Comparison of ENCODE assay signal across 10 cellular contexts in the genomic region with DNA sequence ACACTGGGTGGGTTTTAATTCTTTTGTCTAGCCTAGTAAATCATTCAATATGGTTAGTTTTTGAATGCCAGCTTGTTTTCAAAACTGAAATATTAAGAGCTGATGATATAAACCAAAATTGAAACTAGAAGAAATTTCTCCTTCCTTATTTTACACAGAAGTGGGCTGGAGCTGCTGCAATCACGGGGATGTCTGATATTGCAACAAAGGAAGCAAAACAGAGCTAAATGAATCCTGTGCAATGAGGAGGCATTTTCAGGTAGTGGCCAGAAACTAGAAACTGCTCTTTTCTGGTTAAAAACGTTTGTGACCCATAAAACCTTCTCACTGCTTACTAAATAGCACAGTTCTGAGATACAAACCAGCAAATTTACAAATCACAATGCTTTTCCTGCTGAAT. TPM values are rescaled to one million over a fixed set of nuclear protein-coding genes. Genes with fewer than 3 reads are reported as not detected.
DNase-seq lines count a peak whose midpoint lies in the region; ATAC-seq and FAIRE-seq lines count a peak whose summit lies in the region.
"Had no signal": no experiment of that assay in that cellular context is flagged by ENCODE, and none has a peak within 500 bp of the region (broad histone marks: within the 10 kb centered on the region; RNA-seq: fewer than 3 reads in every experiment).

No MANE protein-coding gene starts in this region.

- intact Hi-C loops in right cardiac atrium (cut with DNase I): no loop called here

- H3K36me3 Mint-ChIP-seq in activated T-cell treated with anti-CD3 and anti-CD28 coated beads, Interleukin-2, amount 50 U/mL, for 72 hours (ENCODE audit: insufficient read depth in 2 of 2): peaks cover 0 to 2% of the 10 kb centered on the region in 2 donors
- no peaks in the 10 kb centered on the region for H3K36me3 Mint-ChIP-seq in activated T-cell treated with anti-CD3 and anti-CD28 coated beads, Interleukin-2, amount 50 U/mL, for 24 hours (ENCODE audit: low read depth)

- H3K27ac ChIP-seq in right cardiac atrium (ENCODE audit: low read length): no peak overlapping the region

- 29% methylated on average over 2 of the region's 2 CpGs for WGBS in right cardiac atrium

- H3K9me3 ChIP-seq in right cardiac atrium (ENCODE audit: control insufficient read depth, low read length): no peaks in the 10 kb centered on the region

- FAIRE-seq in urothelium cell line (lab: Jason Lieb, UNC): no peak
- FAIRE-seq: endometrium had no signal

- H3K4me3 ChIP-seq in right cardiac atrium (ENCODE audit: low read length): no peak overlapping the region

- H3K4me1 Mint-ChIP-seq in activated T-cell treated with anti-CD3 and anti-CD28 coated beads, Interleukin-2, amount 50 U/mL, for 72 hours (ENCODE audit: low read depth): no peaks in the 10 kb centered on the region
- no peaks in the 10 kb centered on the region for H3K4me1 Mint-ChIP-seq in activated T-cell treated with anti-CD3 and anti-CD28 coated beads, Interleukin-2, amount 50 U/mL, for 24 hours (ENCODE audit: low read depth)

- no peaks in the 10 kb centered on the region for H3K9me3 Mint-ChIP-seq in activated T-cell treated with anti-CD3 and anti-CD28 coated beads, Interleukin-2, amount 50 U/mL, for 72 hours
- H3K9me3 Mint-ChIP-seq in activated T-cell treated with anti-CD3 and anti-CD28 coated beads, Interleukin-2, amount 50 U/mL, for 24 hours: peaks cover 6% of the 10 kb centered on the region

- no peaks in the 10 kb centered on the region for H3K27me3 ChIP-seq in right cardiac atrium (ENCODE audit: control insufficient read depth, insufficient read depth)

- ATAC-seq in GM18858 (IDR thresholded peaks at IDR 0.05; ENCODE audit: unreplicated experiment) (peak; percentile 94), GM21786 (IDR thresholded peaks at IDR 0.05; ENCODE audit: unreplicated experiment) (peak; percentile 94), HG03469 (IDR thresholded peaks at IDR 0.05; ENCODE audit: unreplicated experiment) (peak; percentile 83), right cardiac atrium (no peak)
- no peak for ATAC-seq in activated T-cell treated with anti-CD3 and anti-CD28 coated beads, Interleukin-2, amount 50 U/mL, for 72 hours (replicated peaks in 1 of 2)

- H3K27me3 Mint-ChIP-seq in activated T-cell treated with anti-CD3 and anti-CD28 coated beads, Interleukin-2, amount 50 U/mL, for 72 hours (ENCODE audit: low read depth): no peaks in the 10 kb centered on the region
- H3K27me3 Mint-ChIP-seq in activated T-cell treated with anti-CD3 and anti-CD28 coated beads, Interleukin-2, amount 50 U/mL, for 24 hours: no peaks in the 10 kb centered on the region

- no peaks in the 10 kb centered on the region for H3K4me1 ChIP-seq in right cardiac atrium (ENCODE audit: control insufficient read depth, insufficient read depth, low read length)

- DNase-seq in right cardiac atrium: peak; percentile 12 to 40 (median 26)
- no peak for DNase-seq in NCI-H187 (lab: John Stamatoyannopoulos, UW)
- no peak for DNase-seq in activated T-cell treated with anti-CD3 and anti-CD28 coated beads, Interleukin-2, amount 50 U/mL, for 72 hours
- DNase-seq in urothelium cell line (ENCODE audit: low spot score): no peak
- DNase-seq in activated T-cell treated with anti-CD3 and anti-CD28 coated beads, Interleukin-2, amount 50 U/mL, for 24 hours: no peak
- DNase-seq: SHP77 treated with DMSO at 0.1 percent for 48 hours had no signal

- H3K4me3 Mint-ChIP-seq in activated T-cell treated with anti-CD3 and anti-CD28 coated beads, Interleukin-2, amount 50 U/mL, for 72 hours: no peak overlapping the region
- H3K4me3 Mint-ChIP-seq in activated T-cell treated with anti-CD3 and anti-CD28 coated beads, Interleukin-2, amount 50 U/mL, for 24 hours: no peak overlapping the region

- no peak overlapping the region for H3K27ac Mint-ChIP-seq in activated T-cell treated with anti-CD3 and anti-CD28 coated beads, Interleukin-2, amount 50 U/mL, for 72 hours
- H3K27ac Mint-ChIP-seq in activated T-cell treated with anti-CD3 and anti-CD28 coated beads, Interleukin-2, amount 50 U/mL, for 24 hours: no peak overlapping the region

RNA-seq across cellular contexts. Expression of gene LRRK2, which starts 16.1 kb away (rescaled TPM):
- total RNA-seq in right cardiac atrium: 10 to 100 TPM; 11.2 to 16.8 (median 12.1) TPM
- polyA plus RNA-seq in right cardiac atrium: 5.9 TPM
- total RNA-seq in activated T-cell treated with anti-CD3 and anti-CD28 coated beads, Interleukin-2, amount 50 U/mL, for 72 hours: not detected

Comparison
In these comparisons a context has a peak if more than half of its experiments do, and no peak if none do; other contexts are left out.
1. ATAC-seq: peak in GM18858 (single experiment), GM21786 (single experiment) and HG03469 (single experiment); none in right cardiac atrium (0 of 2) and activated T-cell treated with anti-CD3 and anti-CD28 coated beads, Interleukin-2, amount 50 U/mL, for 72 hours (0 of 2).
2. DNase-seq: peak in right cardiac atrium (3 of 3); none in NCI-H187 (0 of 2), activated T-cell treated with anti-CD3 and anti-CD28 coated beads, Interleukin-2, amount 50 U/mL, for 72 hours (0 of 2), urothelium cell line (single experiment) and activated T-cell treated with anti-CD3 and anti-CD28 coated beads, Interleukin-2, amount 50 U/mL, for 24 hours (single experiment).
3. RNA of gene LRRK2, which starts 16.1 kb away (total RNA-seq): 11.2 to 16.8 TPM in right cardiac atrium; not detected in activated T-cell treated with anti-CD3 and anti-CD28 coated beads, Interleukin-2, amount 50 U/mL, for 72 hours; every median in the first group is over 10 times any median in the second.